1 cellular context compared by ENCODE assay signal in the genomic region with DNA sequence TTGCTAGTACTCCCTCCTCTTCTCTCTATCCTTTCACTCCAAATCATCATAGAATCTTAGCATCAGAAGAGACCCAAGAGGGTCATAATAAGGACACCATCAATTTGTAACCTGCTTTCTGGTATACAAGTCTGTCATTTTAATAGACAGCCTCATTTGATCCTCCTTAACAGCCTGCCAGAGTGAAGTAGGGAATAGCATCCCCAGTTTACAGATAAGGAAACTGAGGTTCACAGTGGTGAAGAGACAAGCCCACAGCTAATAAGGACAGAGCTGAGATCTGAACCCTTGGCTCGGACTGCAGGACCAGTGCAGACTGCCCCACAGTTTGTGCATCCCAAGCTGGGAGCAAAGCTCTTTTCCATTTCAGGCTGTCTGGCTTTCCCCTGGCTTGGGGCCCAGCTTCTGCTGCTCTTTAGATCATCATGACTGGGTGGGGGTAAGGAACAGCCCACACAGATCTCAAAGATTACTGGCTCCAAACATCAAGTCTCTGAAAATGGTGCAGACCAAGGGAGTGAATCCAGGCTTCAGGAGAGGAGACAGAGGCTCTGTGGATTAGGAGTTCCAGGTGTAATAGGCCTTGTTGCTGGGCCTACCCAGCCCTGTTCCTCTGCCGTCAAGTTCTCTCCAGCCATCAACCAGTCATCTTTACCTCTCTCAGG.
A peak's percentile ranks its signal among the peaks of the same experiment; 100 is the strongest.
TF ChIP-seq lines count a peak whose summit lies in the region.

No MANE protein-coding gene starts in this region.

TF ChIP-seq in HepG2, 621 proteins besides CTCF, POLR2A, EP300 and RAD21:
- 0 out of 2 replicates have a peak, but pooled peaks have one; percentile 8 for TF ChIP-seq ZNF629 (CRISPR knock-in tag; conservative IDR thresholded peaks at IDR 0.05)
- no peak for TF ChIP-seq XBP1 (CRISPR knock-in tag; IDR thresholded peaks at IDR 0.05)
- no peak for TF ChIP-seq MATR3 (CRISPR knock-in tag; IDR thresholded peaks at IDR 0.05)
- TF ChIP-seq, protein P1, sequence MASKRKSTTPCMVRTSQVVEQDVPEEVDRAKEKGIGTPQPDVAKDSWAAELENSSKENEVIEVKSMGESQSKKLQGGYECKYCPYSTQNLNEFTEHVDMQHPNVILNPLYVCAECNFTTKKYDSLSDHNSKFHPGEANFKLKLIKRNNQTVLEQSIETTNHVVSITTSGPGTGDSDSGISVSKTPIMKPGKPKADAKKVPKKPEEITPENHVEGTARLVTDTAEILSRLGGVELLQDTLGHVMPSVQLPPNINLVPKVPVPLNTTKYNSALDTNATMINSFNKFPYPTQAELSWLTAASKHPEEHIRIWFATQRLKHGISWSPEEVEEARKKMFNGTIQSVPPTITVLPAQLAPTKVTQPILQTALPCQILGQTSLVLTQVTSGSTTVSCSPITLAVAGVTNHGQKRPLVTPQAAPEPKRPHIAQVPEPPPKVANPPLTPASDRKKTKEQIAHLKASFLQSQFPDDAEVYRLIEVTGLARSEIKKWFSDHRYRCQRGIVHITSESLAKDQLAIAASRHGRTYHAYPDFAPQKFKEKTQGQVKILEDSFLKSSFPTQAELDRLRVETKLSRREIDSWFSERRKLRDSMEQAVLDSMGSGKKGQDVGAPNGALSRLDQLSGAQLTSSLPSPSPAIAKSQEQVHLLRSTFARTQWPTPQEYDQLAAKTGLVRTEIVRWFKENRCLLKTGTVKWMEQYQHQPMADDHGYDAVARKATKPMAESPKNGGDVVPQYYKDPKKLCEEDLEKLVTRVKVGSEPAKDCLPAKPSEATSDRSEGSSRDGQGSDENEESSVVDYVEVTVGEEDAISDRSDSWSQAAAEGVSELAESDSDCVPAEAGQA (IDR thresholded peaks at IDR 0.05; ENCODE audit: low read depth): no peak
- TF ChIP-seq, protein P1 (CRISPR knock-in tag; IDR thresholded peaks at IDR 0.05; ENCODE audit: borderline replicate concordance): no peak
